Comparison of ENCODE assay signal across 19 cellular contexts in the genomic region with DNA sequence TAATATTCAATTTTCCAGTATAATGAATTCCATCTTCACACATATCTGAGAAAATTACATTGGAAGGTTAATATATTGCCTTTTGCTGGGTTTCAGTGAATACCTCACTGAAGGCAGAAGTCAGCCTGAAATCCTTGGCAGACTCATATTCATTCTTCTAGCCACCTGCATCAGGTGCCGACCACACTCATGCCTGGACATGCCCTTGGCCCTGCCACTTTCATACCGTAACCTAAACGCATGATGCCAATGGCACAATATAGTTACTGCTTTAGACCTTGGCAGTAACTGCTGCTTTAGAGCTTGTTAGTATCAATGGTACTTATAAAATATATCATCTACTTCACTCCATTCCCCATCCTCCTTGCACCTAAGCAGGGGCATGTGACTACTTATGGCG.
DNase-seq lines count a peak whose midpoint lies in the region; ATAC-seq and TF ChIP-seq lines count a peak whose summit lies in the region.
"Had no signal": no experiment of that assay in that cellular context is flagged by ENCODE, and none has a peak within 500 bp of the region (broad histone marks: within the 10 kb centered on the region; RNA-seq: fewer than 3 reads in every experiment).

No MANE protein-coding gene starts in this region.

- H3K9me3 ChIP-seq in Peyer's patch (no peaks in the 10 kb centered on the region), right cardiac atrium (ENCODE audit: control insufficient read depth, low read length) (no peaks in the 10 kb centered on the region)
- H3K9me3 ChIP-seq: SJSA1 had no signal

- TF ChIP-seq CTCF in MCF 10A (IDR thresholded peaks at IDR 0.05; ENCODE audit: unreplicated experiment) (no peak), Peyer's patch (IDR thresholded peaks at IDR 0.05) (no peak)

- H3K9me3 Mint-ChIP-seq in MCF 10A (ENCODE audit: unreplicated experiment) = peaks cover 8% of the 10 kb centered on the region

- BruUV-seq in MCF 10A (replicated peaks; lab: Mats Ljungman, UMichigan) = no TSS peak

- 94% methylated on average over 4 of the region's 4 CpGs for WGBS in right cardiac atrium

- POLR2A ChIA-PET in MCF 10A (lab: Yijun Ruan, JAX) = no interaction called here

- ATAC-seq in right cardiac atrium = no peak
- ATAC-seq: T-helper 17 cell had no signal

- no peak overlapping the region for H3K27ac Mint-ChIP-seq in MCF 10A (ENCODE audit: low read depth, unreplicated experiment)
- H3K27ac Mint-ChIP-seq: CD8-positive, alpha-beta memory T cell; HFFc6; T-helper 17 cell had no signal

- DNase-seq in NCI-H1105 treated with DMSO at 0.1 percent for 48 hours (lab: John Stamatoyannopoulos, UW) (peak; percentile 83), NCI-H510A treated with DMSO at 0.1 percent for 48 hours (lab: John Stamatoyannopoulos, UW) (peak; percentile 40), MCF 10A (ENCODE audit: unreplicated experiment) (peak; percentile 35), Peyer's patch (no peak), DMS114 treated with DMSO at 0.1 percent for 48 hours (lab: John Stamatoyannopoulos, UW; ENCODE audit: unreplicated experiment) (no peak), right cardiac atrium (no peak)
- DNase-seq in NK-92 treated with Interleukin-12 subunit alpha and Interleukin-12 subunit beta, amount 100 ng/mL, for 24 hours (lab: John Stamatoyannopoulos, UW) = no peak
- DNase-seq: ACHN; C1 segment of cervical spinal cord; CD8-positive, alpha-beta memory T cell; HFFc6; NCI-H1436 treated with DMSO at 0.1 percent for 48 hours; NCI-H2081; NCI-H2227 treated with DMSO at 0.1 percent for 48 hours; NCI-H524 treated with DMSO at 0.1 percent for 48 hours; RPMI8226; T-helper 17 cell had no signal

- peaks cover 11% of the 10 kb centered on the region for H3K27me3 Mint-ChIP-seq in MCF 10A (ENCODE audit: insufficient read depth, unreplicated experiment)
- H3K27me3 Mint-ChIP-seq: CD8-positive, alpha-beta memory T cell; T-helper 17 cell had no signal

- no peaks in the 10 kb centered on the region for H3K4me1 Mint-ChIP-seq in MCF 10A (ENCODE audit: insufficient read depth, unreplicated experiment)
- H3K4me1 Mint-ChIP-seq: CD8-positive, alpha-beta memory T cell; T-helper 17 cell had no signal

- intact Hi-C loops in MCF 10A (cut with micrococcal nuclease) (no loop called here), right cardiac atrium (cut with DNase I) (no loop called here)

- H3K4me1 ChIP-seq in Peyer's patch (no peaks in the 10 kb centered on the region), right cardiac atrium (ENCODE audit: control insufficient read depth, insufficient read depth, low read length) (no peaks in the 10 kb centered on the region)
- H3K4me1 ChIP-seq: SJSA1 had no signal

- H3K36me3 ChIP-seq in Peyer's patch = no peaks in the 10 kb centered on the region
- H3K36me3 ChIP-seq: SJSA1 had no signal

- H3K4me3 ChIP-seq in Peyer's patch = no peak overlapping the region
- H3K4me3 ChIP-seq in right cardiac atrium (ENCODE audit: low read length) = no peak overlapping the region
- H3K4me3 ChIP-seq: SJSA1 had no signal

- H3K4me3 Mint-ChIP-seq in MCF 10A (ENCODE audit: unreplicated experiment) = no peak overlapping the region
- H3K4me3 Mint-ChIP-seq: CD8-positive, alpha-beta memory T cell; HFFc6; T-helper 17 cell had no signal

- CTCF ChIA-PET in MCF 10A (lab: Yijun Ruan, JAX) = no interaction called here

- H3K36me3 Mint-ChIP-seq in MCF 10A (ENCODE audit: insufficient read depth, unreplicated experiment) = no peaks in the 10 kb centered on the region
- H3K36me3 Mint-ChIP-seq: CD8-positive, alpha-beta memory T cell had no signal

- no peak for TF ChIP-seq POLR2A in Peyer's patch (IDR thresholded peaks at IDR 0.05)

- H3K27ac ChIP-seq in Peyer's patch = no peak overlapping the region
- no peak overlapping the region for H3K27ac ChIP-seq in right cardiac atrium (ENCODE audit: low read length)
- H3K27ac ChIP-seq: KMS-11, SJSA1 had no signal

- H3K27me3 ChIP-seq in Peyer's patch (no peaks in the 10 kb centered on the region), right cardiac atrium (ENCODE audit: control insufficient read depth, insufficient read depth) (no peaks in the 10 kb centered on the region)
- H3K27me3 ChIP-seq: SJSA1 had no signal

Comparison
In these comparisons a context has a peak if more than half of its experiments do, and no peak if none do; other contexts are left out.
1. DNase-seq: peak in NCI-H1105 treated with DMSO at 0.1 percent for 48 hours (single experiment), NCI-H510A treated with DMSO at 0.1 percent for 48 hours (single experiment) and MCF 10A (single experiment); none in Peyer's patch (0 of 3), NK-92 treated with Interleukin-12 subunit alpha and Interleukin-12 subunit beta, amount 100 ng/mL, for 24 hours (single experiment), DMS114 treated with DMSO at 0.1 percent for 48 hours (single experiment) and right cardiac atrium (0 of 3).